ENCODE assay signal across 8 cellular contexts in genomic region chr13:46553886-46554855, GRCh38. TPM values are rescaled to one million over a fixed set of nuclear protein-coding genes. Genes with fewer than 3 reads are reported as not detected.
DNase-seq lines count a peak whose midpoint lies in the region; ATAC-seq and TF ChIP-seq lines count a peak whose summit lies in the region.

No MANE protein-coding gene starts in this region.

- H3K9ac ChIP-seq in neural cell (ENCODE audit: low read length), result peak overlapping the region; percentile 84

- no peaks in the 10 kb centered on the region for H3K9me2 ChIP-seq in neural cell (ENCODE audit: insufficient read depth, low read length)

- peak; percentile 66 for DNase-seq in CD14-positive monocyte (ENCODE audit: low spot score)
- peak; percentile 64 for DNase-seq in RPMI8226
- peak; percentile 61 for DNase-seq in activated T-helper 9 cell treated with anti-CD3 and anti-CD28 coated beads, Interleukin-2, amount 50 U/mL, for 16 hours (ENCODE audit: low read depth)
- DNase-seq in fibroblast of the aortic adventitia (ENCODE audit: low read depth), result peak; percentile 79
- peak; percentile 74 to 79 for DNase-seq in stimulated activated naive CD8-positive, alpha-beta T cell treated with anti-CD3 and anti-CD28 coated beads, Interleukin-15, amount 100 ng/mL, for 72 hours

- H3K9me3 Mint-ChIP-seq in CD14-positive monocyte, result peaks cover 0 to 2% (median 0%) of the 10 kb centered on the region in 7 donors
- no peaks in the 10 kb centered on the region for H3K9me3 Mint-ChIP-seq in stimulated activated naive CD8-positive, alpha-beta T cell treated with anti-CD3 and anti-CD28 coated beads, Interleukin-15, amount 100 ng/mL, for 72 hours

- peaks cover 44% of the 10 kb centered on the region for H3K79me2 ChIP-seq in neural cell (replicated peaks; ENCODE audit: insufficient read depth, low read length)

- H4K20me1 ChIP-seq in neural cell (ENCODE audit: insufficient read depth), result peaks cover 7% of the 10 kb centered on the region

- peak overlapping the region; percentile 93 to 95 for H3K4me3 Mint-ChIP-seq in CD14-positive monocyte
- peak overlapping the region; percentile 98 to 99 for H3K4me3 Mint-ChIP-seq in stimulated activated naive CD8-positive, alpha-beta T cell treated with anti-CD3 and anti-CD28 coated beads, Interleukin-15, amount 100 ng/mL, for 72 hours

- H3K4me2 ChIP-seq in neural cell (ENCODE audit: low read length), result peak overlapping the region; percentile 76

- peak overlapping the region; percentile 64 for H3K27ac ChIP-seq in neural cell (ENCODE audit: low read length)

- no peaks in the 10 kb centered on the region for H3F3A ChIP-seq in neural cell (ENCODE audit: insufficient read depth, low read length, poor library complexity, severe bottlenecking)

- H3K27me3 ChIP-seq in neural cell (ENCODE audit: insufficient read depth, low read depth, low read length), result no peaks in the 10 kb centered on the region

- H3K36me3 Mint-ChIP-seq in CD14-positive monocyte, result no peaks in the 10 kb centered on the region

- TF ChIP-seq CTCF in CD14-positive monocyte (IDR thresholded peaks at IDR 0.05) (peak; percentile 44), fibroblast of the aortic adventitia (IDR thresholded peaks at IDR 0.05; ENCODE audit: insufficient read depth, low read length) (peak; percentile 25), neural cell (IDR thresholded peaks at IDR 0.05; ENCODE audit: poor library complexity, severe bottlenecking) (no peak)

- H3K4me3 ChIP-seq in fibroblast of the aortic adventitia (ENCODE audit: low read depth, low read length), result peak overlapping the region; percentile 91
- peak overlapping the region; percentile 98 for H3K4me3 ChIP-seq in neural cell (ENCODE audit: low read length)

- peak; percentile 42 for ATAC-seq in GM19351 (IDR thresholded peaks at IDR 0.05; ENCODE audit: unreplicated experiment)
- ATAC-seq in HG03558 (IDR thresholded peaks at IDR 0.05; ENCODE audit: extremely low read depth, unreplicated experiment), result peak; percentile 29
- ATAC-seq in stimulated activated naive CD8-positive, alpha-beta T cell treated with anti-CD3 and anti-CD28 coated beads, Interleukin-15, amount 100 ng/mL, for 72 hours, result peak; percentile 76

- no peak for TF ChIP-seq EP300 in neural cell (conservative IDR thresholded peaks at IDR 0.05; ENCODE audit: poor library complexity, severe bottlenecking)

- H3K9me3 ChIP-seq in neural cell (ENCODE audit: low read length), result no peaks in the 10 kb centered on the region

- H3K4me1 Mint-ChIP-seq in CD14-positive monocyte, result peaks cover 38% of the 10 kb centered on the region
- H3K4me1 Mint-ChIP-seq in stimulated activated naive CD8-positive, alpha-beta T cell treated with anti-CD3 and anti-CD28 coated beads, Interleukin-15, amount 100 ng/mL, for 72 hours, result peaks cover 54% of the 10 kb centered on the region

- no peak for TF ChIP-seq RAD21 in neural cell (conservative IDR thresholded peaks at IDR 0.05)

- peaks cover 6 to 14% (median 10%) of the 10 kb centered on the region in 3 donors for H3K27me3 Mint-ChIP-seq in CD14-positive monocyte (ENCODE audit: low read depth in 3 of 3)
- peaks cover 3% of the 10 kb centered on the region for H3K27me3 Mint-ChIP-seq in stimulated activated naive CD8-positive, alpha-beta T cell treated with anti-CD3 and anti-CD28 coated beads, Interleukin-15, amount 100 ng/mL, for 72 hours

- H3K27ac Mint-ChIP-seq in CD14-positive monocyte, result peak overlapping the region; percentile 65 to 90 (median 87)
- peak overlapping the region; percentile 36 to 96 for H3K27ac Mint-ChIP-seq in stimulated activated naive CD8-positive, alpha-beta T cell treated with anti-CD3 and anti-CD28 coated beads, Interleukin-15, amount 100 ng/mL, for 72 hours

- no peaks in the 10 kb centered on the region for H3K36me3 ChIP-seq in neural cell (ENCODE audit: insufficient read depth, low read length)

- intact Hi-C loops in CD14-positive monocyte (cut with micrococcal nuclease), result loop anchor here (5.0 to 10.0 kb wide), 5 partner anchors 43 to 168 kb away; no protein-coding TSS in a partner anchor

- peak overlapping the region; percentile 89 for H2AFZ ChIP-seq in neural cell (ENCODE audit: low read depth, low read length)

TF ChIP-seq in neural cell, 6 proteins besides CTCF, POLR2A, EP300 and RAD21:
- TF ChIP-seq POLR2AphosphoS5 (IDR thresholded peaks at IDR 0.05), result peak; percentile 36
- no peak for TF ChIP-seq SMC3 (conservative IDR thresholded peaks at IDR 0.05; ENCODE audit: poor library complexity)
- TF ChIP-seq MXI1 (conservative IDR thresholded peaks at IDR 0.05; ENCODE audit: poor library complexity, severe bottlenecking), result peak; percentile 78
- TF ChIP-seq EZH2 (IDR thresholded peaks at IDR 0.05; ENCODE audit: borderline replicate concordance, insufficient read depth, low read length, poor library complexity, severe bottlenecking), result no peak
- TF ChIP-seq REST (IDR thresholded peaks at IDR 0.05; ENCODE audit: borderline replicate concordance), result peak; percentile 23
- TF ChIP-seq TAF1 (IDR thresholded peaks at IDR 0.05; ENCODE audit: low read depth), result no peak

RNA-seq across cellular contexts. Expression of gene LRCH1, which starts 1.2 kb away (rescaled TPM):
- polyA plus RNA-seq in CD14-positive monocyte, result 1 to 10 TPM in 1 of 2 donors, under 1 TPM in 1; 0.88 to 2.1 TPM
- 8.2 and 9.5 TPM in 2 replicates for total RNA-seq in fibroblast of the aortic adventitia (ENCODE audit: low replicate concordance)
- polyA plus RNA-seq in neural cell, result 15.4 and 17.7 TPM in 2 replicates
- 24.6 and 29.5 TPM in 2 replicates for polyA minus RNA-seq in neural cell

Comparison
In these comparisons a context has a peak if more than half of its experiments do, and no peak if none do; other contexts are left out.
1. Peak in every context shown above with its lines: DNase-seq, ATAC-seq, H3K4me3 ChIP-seq and H3K27ac ChIP-seq.